Comparison of ENCODE assay signal across 16 cellular contexts in genomic region chr5:58123501-58123900, GRCh38.
DNase-seq lines count a peak whose midpoint lies in the region; ATAC-seq, FAIRE-seq and TF ChIP-seq lines count a peak whose summit lies in the region.
"Had no signal": no experiment of that assay in that cellular context is flagged by ENCODE, and none has a peak within 500 bp of the region (broad histone marks: within the 10 kb centered on the region; RNA-seq: fewer than 3 reads in every experiment).

No MANE protein-coding gene starts in this region.

- H3K4me3 ChIP-seq in Panc1 (ENCODE audit: low read depth in 2 of 2, low read length in 2 of 2): no peak overlapping the region
- no peak overlapping the region for H3K4me3 ChIP-seq in H1 (ENCODE audit: extremely low read depth in 1 of 4, insufficient read depth in 2 of 4, low read depth in 3 of 4, low read length in 4 of 4)
- H3K4me3 ChIP-seq in neuron (ENCODE audit: low read length): no peak overlapping the region
- H3K4me3 ChIP-seq: BLaER1 treated with 17β-estradiol and CSF1 and Interleukin-3, amounts not matched to agents 10 nM and 100 nM; GM12878; GM23338; HAP-1 had no signal

- no peaks in the 10 kb centered on the region for H3K9me3 ChIP-seq in Panc1 (ENCODE audit: control insufficient read depth, insufficient read depth, low read depth, low read length)
- H3K9me3 ChIP-seq in H1 (ENCODE audit: insufficient read depth in 2 of 2, low read depth in 1 of 2, low read length in 1 of 2): no peaks in the 10 kb centered on the region
- no peaks in the 10 kb centered on the region for H3K9me3 ChIP-seq in neuron (ENCODE audit: low read length)
- H3K9me3 ChIP-seq: BLaER1 treated with 17β-estradiol and CSF1 and Interleukin-3, amounts not matched to agents 10 nM and 100 nM; HAP-1 had no signal

- H2BK12ac ChIP-seq in H1 (ENCODE audit: low read depth, low read length): no peak overlapping the region

- ATAC-seq in Panc1 (no peak), GM18868 (IDR thresholded peaks at IDR 0.05; ENCODE audit: unreplicated experiment) (no peak), GM21723 (IDR thresholded peaks at IDR 0.05; ENCODE audit: unreplicated experiment) (no peak)
- ATAC-seq: CD8-positive, alpha-beta T cell; GM12878; GM23338; HepG2 had no signal

- no peak overlapping the region for H4K8ac ChIP-seq in H1 (ENCODE audit: extremely low read depth, insufficient read depth, low read length)

- H3K18ac ChIP-seq in H1 (ENCODE audit: extremely low read depth, low read length): no peak overlapping the region

- H3K27me3 Mint-ChIP-seq in immature natural killer cell (ENCODE audit: low read depth in 3 of 3): peaks cover 0 to 3% (median 0%) of the 10 kb centered on the region in 3 donors
- H3K27me3 Mint-ChIP-seq: B cell had no signal

- H3K9me3 Mint-ChIP-seq in immature natural killer cell: no peaks in the 10 kb centered on the region
- H3K9me3 Mint-ChIP-seq: CD8-positive, alpha-beta T cell; GM23338 had no signal

- BruUV-seq in Panc1 (replicated peaks; lab: Mats Ljungman, UMichigan): no TSS peak

- 0 out of 2 replicates have a peak overlapping the region, but pooled peaks have one; percentile 71 for H2AFZ ChIP-seq in H1 (ENCODE audit: low read length)
- H2AFZ ChIP-seq in neuron (ENCODE audit: low read depth, low read length): peak overlapping the region; percentile 63

- TF ChIP-seq EP300 in H1 (IDR thresholded peaks at IDR 0.05; ENCODE audit: borderline replicate concordance in 1 of 2, low read depth in 2 of 2, low read length in 2 of 2): no peak

- FAIRE-seq in H54 (lab: Jason Lieb, UNC) (peak; percentile 23), H1 (lab: Jason Lieb, UNC) (no peak)
- FAIRE-seq: GM12878, HepG2 had no signal

- no peak overlapping the region for H3K4me2 ChIP-seq in H1 (ENCODE audit: insufficient read depth in 1 of 2, low read depth in 2 of 2, low read length in 2 of 2)
- H3K4me2 ChIP-seq: BLaER1 treated with 17β-estradiol and CSF1 and Interleukin-3, amounts not matched to agents 10 nM and 100 nM; GM23338 had no signal

- H3K36me3 ChIP-seq in Panc1 (ENCODE audit: control insufficient read depth, insufficient read depth, low read length) (no peaks in the 10 kb centered on the region), H1 (ENCODE audit: control insufficient read depth in 2 of 4, insufficient read depth in 4 of 4, low read length in 3 of 4) (no peaks in the 10 kb centered on the region), neuron (ENCODE audit: insufficient read depth, low read length) (no peaks in the 10 kb centered on the region)
- H3K36me3 ChIP-seq: BLaER1 treated with 17β-estradiol and CSF1 and Interleukin-3, amounts not matched to agents 10 nM and 100 nM; HAP-1 had no signal

- no peak overlapping the region for H2BK5ac ChIP-seq in H1 (ENCODE audit: low read depth, low read length)

- intact Hi-C loops in Panc1 (cut with micrococcal nuclease; ENCODE audit: unreplicated experiment): no loop called here

- H3K36me3 Mint-ChIP-seq in immature natural killer cell: no peaks in the 10 kb centered on the region
- H3K36me3 Mint-ChIP-seq: CD8-positive, alpha-beta T cell had no signal

- no peak overlapping the region for H3K27ac Mint-ChIP-seq in immature natural killer cell
- H3K27ac Mint-ChIP-seq: B cell; CD8-positive, alpha-beta T cell; GM23338 had no signal

- no peak overlapping the region for H2BK120ac ChIP-seq in H1 (replicated peaks; ENCODE audit: low read depth, low read length)

- H3K4me1 Mint-ChIP-seq in immature natural killer cell: no peaks in the 10 kb centered on the region
- H3K4me1 Mint-ChIP-seq: B cell, GM23338 had no signal

- H4K5ac ChIP-seq in H1 (ENCODE audit: insufficient read length, low read depth, low read length): no peak overlapping the region

- H4K20me1 ChIP-seq in H1 (replicated peaks in 1 of 2; ENCODE audit: control insufficient read depth in 1 of 2, insufficient read depth in 2 of 2, low read length in 2 of 2): no peaks in the 10 kb centered on the region
- H4K20me1 ChIP-seq: BLaER1 treated with 17β-estradiol and CSF1 and Interleukin-3, amounts not matched to agents 10 nM and 100 nM had no signal

- POLR2A ChIA-PET in Panc1 (lab: Charles Lee) (no interaction called here), H1 (lab: Charles Lee; ENCODE audit: partially characterized antibody) (no interaction called here)

- H3K27ac ChIP-seq in Panc1 (ENCODE audit: low read length): peak overlapping the region; percentile 73
- no peak overlapping the region for H3K27ac ChIP-seq in H1 (ENCODE audit: low read depth, low read length)
- H3K27ac ChIP-seq: BLaER1 treated with 17β-estradiol and CSF1 and Interleukin-3, amounts not matched to agents 10 nM and 100 nM had no signal

- WGBS in H1 (ENCODE audit: extremely low coverage in 1 of 2, insufficient coverage in 1 of 2, insufficient read length in 1 of 2, insufficient replicate concordance in 2 of 2, low coverage in 1 of 2, low lambda C conversion rate in 2 of 2, missing lambda C conversion rate in 1 of 2), 2 experiments: 97% methylated on average over 4 of the region's 4 CpGs; no CpG with 5 or more reads in 1 of the 2 experiments

- H2BK20ac ChIP-seq in H1 (ENCODE audit: low read length): no peak overlapping the region

- no peak for TF ChIP-seq POLR2A in H54 (IDR thresholded peaks at IDR 0.05; ENCODE audit: low read depth, low read length)
- no peak for TF ChIP-seq POLR2A in H1 (IDR thresholded peaks at IDR 0.05; ENCODE audit: control extremely low read depth in 1 of 2, low read depth in 2 of 2, low read length in 2 of 2)

- CTCF ChIA-PET in Panc1 (lab: Charles Lee) (no interaction called here), H1 (lab: Charles Lee; ENCODE audit: partially characterized antibody) (interaction anchor here (0.6 kb wide), 1 partner anchor 341 kb away, joined by 4 read pairs; no protein-coding TSS in a partner anchor)

- DNase-seq in H54 (ENCODE audit: insufficient read length, low spot score): no peak
- DNase-seq in Panc1 (ENCODE audit: low read depth, low spot score): no peak
- DNase-seq in H1 (ENCODE audit: low read depth in 1 of 2, low spot score in 2 of 2): no peak
- no peak for DNase-seq in immature natural killer cell
- DNase-seq: Calu3; CD8-positive, alpha-beta T cell; DMS79 treated with DMSO at 0.1 percent for 48 hours had no signal

- H3K79me1 ChIP-seq in H1 (ENCODE audit: low read depth, low read length): no peaks in the 10 kb centered on the region

- no peaks in the 10 kb centered on the region; the same call in 1 of the 2 replicates for H3K4me1 ChIP-seq in Panc1 (ENCODE audit: control insufficient read depth, insufficient read depth, low read length)
- no peaks in the 10 kb centered on the region for H3K4me1 ChIP-seq in H1 (replicated peaks in 1 of 4; ENCODE audit: control insufficient read depth in 3 of 4, insufficient read depth in 4 of 4, low read length in 3 of 4)
- peaks cover 42% of the 10 kb centered on the region for H3K4me1 ChIP-seq in neuron (ENCODE audit: insufficient read depth, low read length)
- H3K4me1 ChIP-seq: BLaER1 treated with 17β-estradiol and CSF1 and Interleukin-3, amounts not matched to agents 10 nM and 100 nM; HAP-1 had no signal

- in situ Hi-C loops in Panc1 (cut with HindIII; ENCODE audit: low pct_unique_long_range_greater_than_20kb, low sequenced_read_pairs): no loop called here

- H3K9ac ChIP-seq in H1 (replicated peaks in 1 of 4; ENCODE audit: extremely low read depth in 1 of 4, low read depth in 3 of 4, low read length in 3 of 4): no peak overlapping the region
- H3K9ac ChIP-seq: BLaER1 treated with 17β-estradiol and CSF1 and Interleukin-3, amounts not matched to agents 10 nM and 100 nM had no signal

- H3K79me2 ChIP-seq in H1 (ENCODE audit: control insufficient read depth in 1 of 2, insufficient read depth in 2 of 2, low read length in 2 of 2): no peaks in the 10 kb centered on the region

- no peak overlapping the region for H3K14ac ChIP-seq in H1 (ENCODE audit: insufficient read length)

- H3K4me3 Mint-ChIP-seq in immature natural killer cell: no peak overlapping the region
- H3K4me3 Mint-ChIP-seq: B cell; CD8-positive, alpha-beta T cell; GM23338 had no signal

- H3K23ac ChIP-seq in H1 (ENCODE audit: insufficient read length): no peak overlapping the region

- no peaks in the 10 kb centered on the region for H3K23me2 ChIP-seq in H1 (ENCODE audit: low read depth, low read length)

- H3K4ac ChIP-seq in H1 (replicated peaks; ENCODE audit: insufficient read length, low read depth, low read length): no peak overlapping the region

- no peak overlapping the region for H2AK5ac ChIP-seq in H1 (ENCODE audit: low read depth, low read length)

- no peak overlapping the region for H3K56ac ChIP-seq in H1 (replicated peaks; ENCODE audit: insufficient read length, low read depth, low read length)

- no peaks in the 10 kb centered on the region for H3K27me3 ChIP-seq in Panc1 (ENCODE audit: control insufficient read depth, insufficient read depth, low read length)
- no peaks in the 10 kb centered on the region for H3K27me3 ChIP-seq in H1 (replicated peaks in 1 of 4; ENCODE audit: control insufficient read depth in 3 of 4, extremely low read depth in 1 of 4, insufficient read depth in 3 of 4, low read length in 3 of 4)
- H3K27me3 ChIP-seq in neuron (ENCODE audit: insufficient read depth, low read length): no peaks in the 10 kb centered on the region
- H3K27me3 ChIP-seq: BLaER1 treated with 17β-estradiol and CSF1 and Interleukin-3, amounts not matched to agents 10 nM and 100 nM had no signal

- TF ChIP-seq RAD21 in H1 (IDR thresholded peaks at IDR 0.05 in 1 of 2, conservative IDR thresholded peaks at IDR 0.05 in 1 of 2; ENCODE audit: low read depth in 2 of 2, low read length in 2 of 2): no peak

- H2BK15ac ChIP-seq in H1 (ENCODE audit: low read length): no peak overlapping the region

- no peak for TF ChIP-seq CTCF in Panc1 (IDR thresholded peaks at IDR 0.05)
- TF ChIP-seq CTCF in H1 (IDR thresholded peaks at IDR 0.05; ENCODE audit: control extremely low read depth in 1 of 3, insufficient read depth in 1 of 3, low read depth in 1 of 3, low read length in 3 of 3): no peak

- no peak overlapping the region for H4K91ac ChIP-seq in H1 (replicated peaks; ENCODE audit: insufficient read length, low read length)

TF ChIP-seq in H1, 55 proteins besides CTCF, POLR2A, EP300 and RAD21:
- no peak for TF ChIP-seq CHD1 (IDR thresholded peaks at IDR 0.05; ENCODE audit: low read depth, low read length)
- TF ChIP-seq CHD2 (IDR thresholded peaks at IDR 0.05; ENCODE audit: low read length): no peak
- TF ChIP-seq FOSL1 (IDR thresholded peaks at IDR 0.05; ENCODE audit: insufficient read depth, low read depth, low read length): no peak
